8 cellular contexts compared by ENCODE assay signal in genomic region chr5:55226027-55226933, GRCh38. TPM values are rescaled to one million over a fixed set of nuclear protein-coding genes. Genes with fewer than 3 reads are reported as not detected.
DNase-seq lines count a peak whose midpoint lies in the region; ATAC-seq and TF ChIP-seq lines count a peak whose summit lies in the region.

No MANE protein-coding gene starts in this region.

- H3K36me3 ChIP-seq in endodermal cell (ENCODE audit: control insufficient read depth, insufficient read depth, low read length) (no peaks in the 10 kb centered on the region), vagina (no peaks in the 10 kb centered on the region)

- peaks cover 7% of the 10 kb centered on the region; the same call in 1 of the 2 replicates for H3K9me3 ChIP-seq in AG04450 (ENCODE audit: control insufficient read depth, insufficient read depth, low read length)
- H3K9me3 ChIP-seq in endodermal cell (ENCODE audit: control insufficient read depth, low read length) = no peaks in the 10 kb centered on the region
- H3K9me3 ChIP-seq in vagina = no peaks in the 10 kb centered on the region

- H3K27me3 ChIP-seq in AG04450 (ENCODE audit: control insufficient read depth, insufficient read depth, low read length) (peaks cover 97% of the 10 kb centered on the region), endodermal cell (ENCODE audit: control insufficient read depth, insufficient read depth, low read length, poor library complexity, severe bottlenecking) (peaks cover 100% of the 10 kb centered on the region), vagina (peaks cover 12% of the 10 kb centered on the region)

- no peak overlapping the region for H3K27ac ChIP-seq in AG04450 (ENCODE audit: low read depth, low read length)
- H3K27ac ChIP-seq in endodermal cell (ENCODE audit: low read depth, low read length) = no peak overlapping the region
- H3K27ac ChIP-seq in vagina = no peak overlapping the region

- TF ChIP-seq POLR2A in GM18505 (IDR thresholded peaks at IDR 0.05; ENCODE audit: borderline replicate concordance, extremely low read depth, insufficient read depth, insufficient read length) = no peak
- no peak for TF ChIP-seq POLR2A in vagina (IDR thresholded peaks at IDR 0.05)

- peaks cover 11% of the 10 kb centered on the region for H3K4me1 Mint-ChIP-seq in endodermal cell
- peaks cover 33 to 50% (median 44%) of the 10 kb centered on the region in 3 donors for H3K4me1 Mint-ChIP-seq in naive B cell

- H3K36me3 Mint-ChIP-seq in endodermal cell (ENCODE audit: low read depth) (peaks cover 3% of the 10 kb centered on the region), naive B cell (no peaks in the 10 kb centered on the region)

- 5 to 6% methylated on average over 31 to 54 of the region's 54 CpGs for WGBS in endodermal cell (ENCODE audit: insufficient coverage in 1 of 2, insufficient read length in 1 of 2), 2 experiments

- H3K4me3 ChIP-seq in AG04450 (ENCODE audit: low read depth, low read length) (no peak overlapping the region), endodermal cell (ENCODE audit: low read length) (peak overlapping the region; percentile 69), vagina (peak overlapping the region; percentile 27 to 41)

- peak overlapping the region; percentile 52 for H3K4me3 Mint-ChIP-seq in endodermal cell
- H3K4me3 Mint-ChIP-seq in naive B cell = peak overlapping the region; percentile 61 to 86 (median 78)

- CTCF ChIA-PET in AG04450 (lab: Charles Lee) = interaction anchor here (0.5 to 1.0 kb wide), 2 partner anchors 32 to 1265 kb away, joined by 4 to 5 read pairs; no protein-coding TSS in a partner anchor

- peak; percentile 56 for TF ChIP-seq CTCF in AG04450 (IDR thresholded peaks at IDR 0.05; ENCODE audit: low read depth, low read length)
- peak; percentile 92 for TF ChIP-seq CTCF in endodermal cell (conservative IDR thresholded peaks at IDR 0.05)
- TF ChIP-seq CTCF in vagina (IDR thresholded peaks at IDR 0.05) = no peak

- H3K27ac Mint-ChIP-seq in endodermal cell = no peak overlapping the region
- peak overlapping the region in 3 of 6 donors; percentile 29 to 89 (median 60) for H3K27ac Mint-ChIP-seq in naive B cell

- H3K9ac ChIP-seq in endodermal cell (ENCODE audit: extremely low read depth, low read length, poor library complexity, severe bottlenecking) = no peak overlapping the region

- POLR2A ChIA-PET in AG04450 (lab: Yijun Ruan, JAX) = no interaction called here

- intact Hi-C loops in vagina (cut with DNase I) = no loop called here

- peaks cover 93% of the 10 kb centered on the region for H3K27me3 Mint-ChIP-seq in endodermal cell (ENCODE audit: insufficient read depth)
- peaks cover 84 to 89% (median 86%) of the 10 kb centered on the region in 3 donors for H3K27me3 Mint-ChIP-seq in naive B cell

- no peaks in the 10 kb centered on the region for H3K9me3 Mint-ChIP-seq in endodermal cell
- H3K9me3 Mint-ChIP-seq in naive B cell = peaks cover 0 to 12% (median 0%) of the 10 kb centered on the region in 7 donors

- H3K4me1 ChIP-seq in endodermal cell (ENCODE audit: control insufficient read depth, insufficient read depth, low read length) (peaks cover 10% of the 10 kb centered on the region), vagina (peaks cover 32% of the 10 kb centered on the region)

- no peak for DNase-seq in AG04450 (ENCODE audit: low read depth, low spot score)
- peak; percentile 27 for DNase-seq in NCI-H2196 treated with DMSO at 0.1 percent for 48 hours (lab: John Stamatoyannopoulos, UW; ENCODE audit: unreplicated experiment)
- peak; percentile 59 for DNase-seq in activated CD4-positive, CD25-positive, alpha-beta regulatory T cell treated with anti-CD3 and anti-CD28 coated beads, Interleukin-2, amount 50 U/mL, for 72 hours
- DNase-seq in endodermal cell = peak; percentile 94
- DNase-seq in naive B cell = no peak
- no peak for DNase-seq in vagina (ENCODE audit: extremely low spot score in 2 of 2)

- ATAC-seq in GM18505 (IDR thresholded peaks at IDR 0.05; ENCODE audit: unreplicated experiment) (peak; percentile 59), HG03108 (IDR thresholded peaks at IDR 0.05; ENCODE audit: unreplicated experiment) (peak; percentile 32), naive B cell (ENCODE audit: low read depth in 2 of 2) (peak; percentile 46 to 53)

RNA-seq across cellular contexts. Expression of gene MCIDAS, which starts 0.8 kb away (rescaled TPM):
- polyA plus RNA-seq in AG04450 (2011; rRNA removed) (not detected in 2 replicates), naive B cell (ENCODE audit: low read depth in 6 of 6) (not detected)
- polyA minus RNA-seq in AG04450 (2011; rRNA and poly(A)+ RNA removed) = not detected in 2 replicates
- total RNA-seq in endodermal cell (1 to 10 TPM in 1 of 2 donors, under 1 TPM in 1; 0.58 to 1.4 TPM), vagina (not detected)
- 0.32 TPM for polyA plus RNA-seq in endodermal cell (2013, experiment 1 of 2)
- not detected for polyA plus RNA-seq in endodermal cell (2013, experiment 2 of 2)

RNA-seq across cellular contexts. Expression of gene CCNO, which starts 7.1 kb away (rescaled TPM):
- polyA plus RNA-seq in AG04450 (2011; rRNA removed) (not detected in 2 replicates), naive B cell (ENCODE audit: low read depth in 6 of 6) (not detected)
- polyA minus RNA-seq in AG04450 (2011; rRNA and poly(A)+ RNA removed) = not detected in 2 replicates
- total RNA-seq in endodermal cell (1 to 10 TPM; 5.1 to 9.7 TPM), vagina (not detected)
- 0.75 TPM for polyA plus RNA-seq in endodermal cell (2013, experiment 1 of 2)
- polyA plus RNA-seq in endodermal cell (2013, experiment 2 of 2) = 0.83 TPM

RNA-seq across cellular contexts. Expression of gene CDC20B, which starts 53.3 kb away (rescaled TPM):
- polyA plus RNA-seq in AG04450 (2011; rRNA removed) = not detected in 2 replicates
- not detected in 2 replicates for polyA minus RNA-seq in AG04450 (2011; rRNA and poly(A)+ RNA removed)
- total RNA-seq in endodermal cell = under 1 TPM; 0.13 to 0.20 TPM
- 0.21 TPM for polyA plus RNA-seq in endodermal cell (2013, experiment 1 of 2)
- polyA plus RNA-seq in endodermal cell (2013, experiment 2 of 2) = not detected
- polyA plus RNA-seq in naive B cell (ENCODE audit: low read depth in 6 of 6) = not detected
- not detected for total RNA-seq in vagina

Comparison
In these comparisons a context has a peak if more than half of its experiments do, and no peak if none do; other contexts are left out.
1. DNase-seq: peak in NCI-H2196 treated with DMSO at 0.1 percent for 48 hours (single experiment), activated CD4-positive, CD25-positive, alpha-beta regulatory T cell treated with anti-CD3 and anti-CD28 coated beads, Interleukin-2, amount 50 U/mL, for 72 hours (single experiment) and endodermal cell (single experiment); none in AG04450 (single experiment), naive B cell (single experiment) and vagina (0 of 2).
2. CTCF ChIP-seq: peak in AG04450 (single experiment) and endodermal cell (single experiment); none in vagina (0 of 3).
3. Peak in every context shown above with its lines, with median percentiles within 50 percentile points of each other: ATAC-seq.